In the genomic region with DNA sequence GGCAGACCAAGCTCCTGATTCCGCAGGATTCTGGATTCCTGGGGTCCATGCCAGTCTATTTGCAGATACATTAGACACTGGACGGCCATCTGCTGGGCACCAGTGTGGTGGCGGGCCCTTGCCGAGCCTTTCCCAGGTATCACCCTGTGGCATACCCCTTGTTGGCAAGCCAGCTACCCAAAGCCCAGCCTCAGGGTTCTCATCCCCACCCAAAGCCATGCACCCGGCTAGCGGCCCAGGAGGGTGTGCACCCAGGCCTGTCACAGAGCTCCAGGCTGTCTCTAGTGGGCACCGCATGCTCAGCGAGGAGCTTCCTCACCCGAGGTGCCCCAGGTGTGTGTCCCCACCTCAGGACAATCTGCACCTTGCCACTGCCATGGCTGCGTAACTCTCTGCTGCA, we compare ENCODE assay signal across 9 cellular contexts.
"Had no signal": no experiment of that assay in that cellular context is flagged by ENCODE, and none has a peak within 500 bp of the region (broad histone marks: within the 10 kb centered on the region; RNA-seq: fewer than 3 reads in every experiment).

No MANE protein-coding gene starts in this region.

- DNase-seq: GM23248, GOT3, H7, HFFc6 had no signal

- H3K27me3 Mint-ChIP-seq: IgD-negative memory B cell had no signal

- H3K4me1 Mint-ChIP-seq: IgD-negative memory B cell had no signal

- H3K27ac ChIP-seq: GM23248, HL-60 had no signal

- H3K4me1 ChIP-seq: HAP-1 had no signal

- H3K9ac ChIP-seq: GM23248 had no signal

- FAIRE-seq: HepG2 had no signal

- H3K4me3 Mint-ChIP-seq: HFFc6, IgD-negative memory B cell had no signal

- H2AFZ ChIP-seq: GM23248 had no signal

- H3K4me3 ChIP-seq: GM23248, HAP-1 had no signal

- H3K9me3 ChIP-seq: HAP-1 had no signal

- H3K27ac Mint-ChIP-seq: HFFc6, IgD-negative memory B cell had no signal

- ATAC-seq: HCT116, HepG2 had no signal
